1 cellular context compared by ENCODE assay signal in the genomic region with DNA sequence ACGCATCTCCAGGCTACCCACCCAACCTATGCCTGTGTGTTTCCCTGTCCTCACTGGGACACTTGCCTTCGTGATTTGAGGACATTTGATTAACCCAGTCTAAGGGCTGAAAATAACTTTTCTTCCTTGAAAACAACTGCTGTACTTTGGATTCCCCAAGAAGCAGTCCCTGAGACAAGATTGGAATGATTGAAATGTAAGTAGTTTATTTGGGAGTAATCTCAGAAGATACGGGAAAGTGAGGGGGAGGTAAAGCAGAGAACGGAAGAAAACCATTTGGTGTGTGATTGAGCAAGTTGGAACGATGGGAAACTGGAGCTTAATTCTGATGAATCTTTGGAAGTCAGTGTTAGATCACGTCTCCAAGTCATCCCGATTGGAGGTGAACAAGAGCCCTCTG.
TF ChIP-seq lines count a peak whose summit lies in the region.

No MANE protein-coding gene starts in this region.

TF ChIP-seq in K562, 482 proteins besides CTCF, POLR2A, EP300 and RAD21 (continued from another document):
- TF ChIP-seq ZNF561 (CRISPR knock-in tag; conservative IDR thresholded peaks at IDR 0.05) (0 out of 2 replicates have a peak, but pooled peaks have one; percentile 26), ZNF239 (CRISPR knock-in tag; IDR thresholded peaks at IDR 0.05) (peak; percentile 16; the same call in 1 of the 2 replicates), SMAD3 (CRISPR knock-in tag; conservative IDR thresholded peaks at IDR 0.05) (peak; percentile 54; the same call in 1 of the 2 replicates), FOXO4 (CRISPR knock-in tag; IDR thresholded peaks at IDR 0.05) (peak; percentile 52; the same call in 1 of the 2 replicates), ZNF76 (CRISPR knock-in tag; IDR thresholded peaks at IDR 0.05; ENCODE audit: borderline replicate concordance) (0 out of 2 replicates have a peak, but pooled peaks have one; percentile 71), USF2 (CRISPR knock-in tag; IDR thresholded peaks at IDR 0.05) (no peak), KHSRP (IDR thresholded peaks at IDR 0.05) (no peak), E2F3 (CRISPR knock-in tag; IDR thresholded peaks at IDR 0.05) (0 out of 2 replicates have a peak, but pooled peaks have one; percentile 37), ZNF324 (CRISPR knock-in tag; IDR thresholded peaks at IDR 0.05) (peak; percentile 18; the same call in 1 of the 2 replicates), BCL6 (CRISPR knock-in tag; IDR thresholded peaks at IDR 0.05) (peak; percentile 23; the same call in 1 of the 2 replicates)
- TF ChIP-seq, protein P1, sequence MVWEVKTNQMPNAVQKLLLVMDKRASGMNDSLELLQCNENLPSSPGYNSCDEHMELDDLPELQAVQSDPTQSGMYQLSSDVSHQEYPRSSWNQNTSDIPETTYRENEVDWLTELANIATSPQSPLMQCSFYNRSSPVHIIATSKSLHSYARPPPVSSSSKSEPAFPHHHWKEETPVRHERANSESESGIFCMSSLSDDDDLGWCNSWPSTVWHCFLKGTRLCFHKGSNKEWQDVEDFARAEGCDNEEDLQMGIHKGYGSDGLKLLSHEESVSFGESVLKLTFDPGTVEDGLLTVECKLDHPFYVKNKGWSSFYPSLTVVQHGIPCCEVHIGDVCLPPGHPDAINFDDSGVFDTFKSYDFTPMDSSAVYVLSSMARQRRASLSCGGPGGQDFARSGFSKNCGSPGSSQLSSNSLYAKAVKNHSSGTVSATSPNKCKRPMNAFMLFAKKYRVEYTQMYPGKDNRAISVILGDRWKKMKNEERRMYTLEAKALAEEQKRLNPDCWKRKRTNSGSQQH (CRISPR knock-in tag; IDR thresholded peaks at IDR 0.05) = peak; percentile 56; the same call in 1 of the 2 replicates
TF ChIP-seq in K562: peak in this region for 10.
